ENCODE assay signal across 28 cellular contexts in genomic region chr22:22239311-22239939, GRCh38. TPM values are rescaled to one million over a fixed set of nuclear protein-coding genes. Genes with fewer than 3 reads are reported as not detected.
A peak's percentile ranks its signal among the peaks of the same experiment; 100 is the strongest.
DNase-seq lines count a peak whose midpoint lies in the region; ATAC-seq and TF ChIP-seq lines count a peak whose summit lies in the region.
"Had no signal": no experiment of that assay in that cellular context is flagged by ENCODE, and none has a peak within 500 bp of the region (broad histone marks: within the 10 kb centered on the region; RNA-seq: fewer than 3 reads in every experiment).

No MANE protein-coding gene starts in this region.

- no peaks in the 10 kb centered on the region for H3F3A ChIP-seq in GM23338 (replicated peaks; ENCODE audit: low read depth)

- TF ChIP-seq POLR2A in esophagus muscularis mucosa (IDR thresholded peaks at IDR 0.05; ENCODE audit: low read depth), result no peak

- H3K9me3 ChIP-seq in esophagus muscularis mucosa (no peaks in the 10 kb centered on the region), trophoblast cell (ENCODE audit: insufficient read depth, low read depth, low read length) (peaks cover 5% of the 10 kb centered on the region)
- H3K9me3 ChIP-seq: BE2C, BLaER1 had no signal

- H3K9me2 ChIP-seq in GM23338 (ENCODE audit: insufficient read depth), result no peaks in the 10 kb centered on the region

- H3K4me1 ChIP-seq in GM23338 (ENCODE audit: insufficient read depth), result no peaks in the 10 kb centered on the region
- H3K4me1 ChIP-seq in esophagus muscularis mucosa, result no peaks in the 10 kb centered on the region
- no peaks in the 10 kb centered on the region for H3K4me1 ChIP-seq in trophoblast cell (ENCODE audit: control insufficient read depth in 1 of 2, insufficient read depth in 2 of 2, low read length in 2 of 2)
- H3K4me1 ChIP-seq: BE2C had no signal

- ATAC-seq in GM23338 (no peak), GM18520 (IDR thresholded peaks at IDR 0.05; ENCODE audit: unreplicated experiment) (no peak)
- ATAC-seq: GM12878 had no signal

- TF ChIP-seq CTCF in GM23338 (conservative IDR thresholded peaks at IDR 0.05; ENCODE audit: low read depth in 2 of 2) (no peak), esophagus muscularis mucosa (IDR thresholded peaks at IDR 0.05) (no peak)

- 90% methylated on average over 12 of the region's 13 CpGs for WGBS in esophagus muscularis mucosa
- no CpG with 5 or more reads among the region's 13 CpGs for WGBS in trophoblast cell (ENCODE audit: extremely low coverage, insufficient coverage, insufficient read length)

- H4K91ac ChIP-seq in trophoblast cell (ENCODE audit: low read depth, low read length), result no peak overlapping the region

- H3K36me3 Mint-ChIP-seq in GM23338 (ENCODE audit: low read depth), result no peaks in the 10 kb centered on the region
- H3K36me3 Mint-ChIP-seq: CD14-positive monocyte; CD4-positive, alpha-beta memory T cell; CD4-positive, CD25-positive, alpha-beta regulatory T cell; CD8-positive, alpha-beta memory T cell had no signal

- H3K4me1 Mint-ChIP-seq in GM23338, result no peaks in the 10 kb centered on the region

- no peak overlapping the region for H4K12ac ChIP-seq in trophoblast cell (ENCODE audit: low read depth, low read length)

- no peak overlapping the region for H3K27ac ChIP-seq in GM23338 (ENCODE audit: low read depth)
- H3K27ac ChIP-seq in esophagus muscularis mucosa (replicated peaks in 1 of 4), result no peak overlapping the region
- H3K27ac ChIP-seq in trophoblast cell (ENCODE audit: low read depth, low read length), result no peak overlapping the region

- DNase-seq in GM23338 (ENCODE audit: low spot score) (no peak), esophagus muscularis mucosa (ENCODE audit: extremely low spot score) (peak; percentile 90), trophoblast cell (no peak), amniotic stem cell (lab: John Stamatoyannopoulos, UW) (no peak), NCI-H146 treated with DMSO at 0.1 percent for 48 hours (lab: John Stamatoyannopoulos, UW; ENCODE audit: unreplicated experiment) (no peak)
- DNase-seq: 8988T; ACHN; BE2C; C1 segment of cervical spinal cord; CD4-positive, alpha-beta memory T cell; CD4-positive, CD25-positive, alpha-beta regulatory T cell; CD8-positive, alpha-beta memory T cell; COR-L47; DMS 273 treated with DMSO at 0.1 percent for 48 hours; DMS153; DMS53; DMS79; DND-41; EL; GDM1 had no signal

- no peak overlapping the region for H4K8ac ChIP-seq in trophoblast cell (ENCODE audit: low read depth, low read length)

- H3K4me2 ChIP-seq in GM23338 (no peak overlapping the region), trophoblast cell (ENCODE audit: low read length) (no peak overlapping the region)

- no peak overlapping the region for H3K23ac ChIP-seq in trophoblast cell (ENCODE audit: low read length)

- no peak overlapping the region for H3K4me3 Mint-ChIP-seq in GM23338
- H3K4me3 Mint-ChIP-seq: CD14-positive monocyte; CD4-positive, alpha-beta memory T cell; CD4-positive, CD25-positive, alpha-beta regulatory T cell; CD8-positive, alpha-beta memory T cell had no signal

- H2AK5ac ChIP-seq in trophoblast cell (ENCODE audit: low read length), result no peak overlapping the region

- H3K79me2 ChIP-seq in GM23338 (replicated peaks; ENCODE audit: insufficient read depth) (no peaks in the 10 kb centered on the region), trophoblast cell (ENCODE audit: control insufficient read depth, insufficient read depth, low read length, poor library complexity) (no peaks in the 10 kb centered on the region)

- TF ChIP-seq EP300 in esophagus muscularis mucosa (IDR thresholded peaks at IDR 0.05), result no peak

- H2AFZ ChIP-seq in GM23338, result no peak overlapping the region
- H2AFZ ChIP-seq in trophoblast cell (ENCODE audit: insufficient read depth, low read length, poor library complexity), result no peak overlapping the region

- intact Hi-C loops in esophagus muscularis mucosa (cut with DNase I), result no loop called here

- no peak overlapping the region for H3K27ac Mint-ChIP-seq in GM23338
- H3K27ac Mint-ChIP-seq: CD14-positive monocyte; CD4-positive, alpha-beta memory T cell; CD4-positive, CD25-positive, alpha-beta regulatory T cell; CD8-positive, alpha-beta memory T cell had no signal

- H3K4me3 ChIP-seq in GM23338 (no peak overlapping the region), esophagus muscularis mucosa (no peak overlapping the region), trophoblast cell (ENCODE audit: low read depth, low read length) (no peak overlapping the region)
- H3K4me3 ChIP-seq: BLaER1, GM12878 had no signal

- H4K20me1 ChIP-seq in GM23338 (replicated peaks; ENCODE audit: insufficient read depth), result peaks cover 9% of the 10 kb centered on the region
- H4K20me1 ChIP-seq: BLaER1 had no signal

- no peak overlapping the region for H3K4ac ChIP-seq in trophoblast cell (ENCODE audit: low read depth, low read length)

- H3K18ac ChIP-seq in trophoblast cell (ENCODE audit: low read length), result no peak overlapping the region

- H3K27me3 ChIP-seq in GM23338 (ENCODE audit: insufficient read depth) (peaks cover 100% of the 10 kb centered on the region), esophagus muscularis mucosa (peaks cover 0 to 59% (median 0%) of the 10 kb centered on the region in 4 donors), trophoblast cell (ENCODE audit: insufficient read depth, low read length) (peaks cover 3% of the 10 kb centered on the region)
- H3K27me3 ChIP-seq: BLaER1 had no signal

- H2BK12ac ChIP-seq in trophoblast cell (ENCODE audit: low read length), result no peak overlapping the region

- H3K27me3 Mint-ChIP-seq in GM23338 (ENCODE audit: insufficient read depth, low read depth, poor library complexity), result peaks cover 99% of the 10 kb centered on the region

- H2BK120ac ChIP-seq in trophoblast cell (ENCODE audit: insufficient read depth, low read length, poor library complexity), result no peak overlapping the region

- no peak overlapping the region for H3K14ac ChIP-seq in trophoblast cell (ENCODE audit: low read length)

- H3K9ac ChIP-seq in trophoblast cell (ENCODE audit: low read length), result peak overlapping the region; percentile 72
- H3K9ac ChIP-seq: BLaER1 had no signal

- H3K36me3 ChIP-seq in GM23338 (ENCODE audit: insufficient read depth) (no peaks in the 10 kb centered on the region), esophagus muscularis mucosa (no peaks in the 10 kb centered on the region), trophoblast cell (ENCODE audit: control insufficient read depth in 1 of 2, insufficient read depth in 2 of 2, low read length in 2 of 2) (no peaks in the 10 kb centered on the region)
- H3K36me3 ChIP-seq: BE2C, BLaER1 had no signal

- H3K79me1 ChIP-seq in trophoblast cell (ENCODE audit: low read length), result no peaks in the 10 kb centered on the region

- no peak overlapping the region for H2BK5ac ChIP-seq in trophoblast cell (ENCODE audit: low read depth, low read length, poor library complexity)

- peaks cover 8% of the 10 kb centered on the region for H3K9me3 Mint-ChIP-seq in GM23338
- H3K9me3 Mint-ChIP-seq: CD14-positive monocyte; CD4-positive, CD25-positive, alpha-beta regulatory T cell; CD8-positive, alpha-beta memory T cell had no signal

TF ChIP-seq in GM23338, 12 proteins besides CTCF, POLR2A, EP300 and RAD21:
- TF ChIP-seq POLR2AphosphoS5 (IDR thresholded peaks at IDR 0.05; ENCODE audit: low read depth) (no peak), ETS1 (IDR thresholded peaks at IDR 0.05) (no peak), ZNF331 (CRISPR knock-in tag; IDR thresholded peaks at IDR 0.05; ENCODE audit: low read depth) (no peak), EZH2 (IDR thresholded peaks at IDR 0.05; ENCODE audit: low read depth, unreplicated experiment) (peak; percentile 12)

RNA-seq across cellular contexts. Expression of gene VPREB1, which starts 5.2 kb away (rescaled TPM):
- not detected in 2 replicates for total RNA-seq in GM23338 (2014; rRNA removed; shearing (Covaris generic))
- polyA plus RNA-seq in GM23338 (2016; fragmentation: Nextera tagmentation; extraction: Ambion mirVana), result not detected in 2 replicates
- not detected for total RNA-seq in esophagus muscularis mucosa
- not detected in 2 replicates for polyA plus RNA-seq in trophoblast cell (2013)
- total RNA-seq: A673; CD4-positive, alpha-beta memory T cell; CD4-positive, CD25-positive, alpha-beta regulatory T cell; CD8-positive, alpha-beta memory T cell; Daoy; G401; GM12878 had no signal
- polyA plus RNA-seq: AG04450; CD14-positive monocyte; CD4-positive, alpha-beta memory T cell; CD4-positive, CD25-positive, alpha-beta regulatory T cell; CD8-positive, alpha-beta memory T cell; GM12878 had no signal
